ENCODE assay signal across 9 cellular contexts in genomic region chr1:31576201-31576669, GRCh38. TPM values are rescaled to one million over a fixed set of nuclear protein-coding genes. Genes with fewer than 3 reads are reported as not detected.
DNase-seq lines count a peak whose midpoint lies in the region; ATAC-seq and TF ChIP-seq lines count a peak whose summit lies in the region.
"Had no signal": no experiment of that assay in that cellular context is flagged by ENCODE, and none has a peak within 500 bp of the region (broad histone marks: within the 10 kb centered on the region; RNA-seq: fewer than 3 reads in every experiment).

TINAGL1 (plus strand) TSS chr1:31576515; CDS start chr1:31577149, 634 bp downstream.

- peaks cover under 1% of the 10 kb centered on the region; the same call in 1 of the 2 replicates for H3K36me3 ChIP-seq in BJ (ENCODE audit: control insufficient read depth, insufficient read depth, low read length)
- no peaks in the 10 kb centered on the region for H3K36me3 ChIP-seq in NT2/D1 (ENCODE audit: insufficient read depth, insufficient read length, low read length)

- no peaks in the 10 kb centered on the region for H3K9me3 ChIP-seq in NT2/D1 (ENCODE audit: insufficient read depth, low read length)

- H3K9ac ChIP-seq in NT2/D1 (ENCODE audit: insufficient read length, low read depth) = peak within 1 kb of the TSS; percentile 71

- CTCF ChIA-PET in BJ (lab: Yijun Ruan, JAX) = interaction anchor here (3.1 to 18.7 kb wide), 2 partner anchors 13 to 213 kb away, joined by 8 to 366 read pairs; no protein-coding TSS in a partner anchor

- H3K4me1 ChIP-seq in NT2/D1 (ENCODE audit: insufficient read depth, insufficient read length) = peaks cover 41% of the 10 kb centered on the region

- no peak for TF ChIP-seq CTCF in BJ (IDR thresholded peaks at IDR 0.05; ENCODE audit: insufficient read depth, low read depth, low read length)
- TF ChIP-seq CTCF in fibroblast of the aortic adventitia (IDR thresholded peaks at IDR 0.05; ENCODE audit: insufficient read depth, low read length) = no peak
- TF ChIP-seq CTCF in omental fat pad (IDR thresholded peaks at IDR 0.05) = no peak

- H3K4me3 ChIP-seq in BJ (ENCODE audit: low read depth, low read length) (peak within 1 kb of the TSS; percentile 50), NT2/D1 (ENCODE audit: insufficient read length, low read depth) (peak within 1 kb of the TSS; percentile 41), fibroblast of the aortic adventitia (ENCODE audit: low read depth, low read length) (peak within 1 kb of the TSS; percentile 33)

- peak; percentile 14 for ATAC-seq in omental fat pad (ENCODE audit: low FRiP score)
- ATAC-seq in GM18502 (IDR thresholded peaks at IDR 0.05; ENCODE audit: poor library complexity, unreplicated experiment) = no peak

- POLR2A ChIA-PET in BJ (lab: Charles Lee) = no interaction called here

- no peak for DNase-seq in BJ (ENCODE audit: low read depth)
- DNase-seq in NT2/D1 (ENCODE audit: low read depth, low spot score) = peak; percentile 50
- DNase-seq in fibroblast of the aortic adventitia (ENCODE audit: low read depth) = no peak
- DNase-seq in omental fat pad (ENCODE audit: low spot score) = no peak
- DNase-seq in NCI-H2081 (lab: John Stamatoyannopoulos, UW) = no peak
- DNase-seq in stimulated activated naive CD4-positive, alpha-beta T cell (lab: John Stamatoyannopoulos, UW) = no peak
- no peak for DNase-seq in GF-D8 (lab: John Stamatoyannopoulos, UW)
- DNase-seq: Karpas-422 had no signal

- H3K27me3 ChIP-seq in BJ (ENCODE audit: control insufficient read depth, insufficient read depth, low read length) = no peaks in the 10 kb centered on the region
- H3K27me3 ChIP-seq in NT2/D1 (ENCODE audit: insufficient read depth, insufficient read length) = no peaks in the 10 kb centered on the region

RNA-seq across cellular contexts. Expression of gene TINAGL1, which starts in this region (rescaled TPM):
- 32.6 and 39.0 TPM in 2 replicates for polyA plus RNA-seq in BJ (2011; rRNA removed)
- 24.7 and 35.4 TPM in 2 replicates for polyA minus RNA-seq in BJ (2011; rRNA and poly(A)+ RNA removed)
- total RNA-seq in fibroblast of the aortic adventitia (ENCODE audit: low replicate concordance) = 1.2 and 99.8 TPM in 2 replicates
- 100 to 1,000 TPM in 3 of 4 donors, 10 to 100 TPM in 1; 89.7 to 661 (median 197) TPM for total RNA-seq in omental fat pad
